Comparison of ENCODE assay signal across 8 cellular contexts in the genomic region with DNA sequence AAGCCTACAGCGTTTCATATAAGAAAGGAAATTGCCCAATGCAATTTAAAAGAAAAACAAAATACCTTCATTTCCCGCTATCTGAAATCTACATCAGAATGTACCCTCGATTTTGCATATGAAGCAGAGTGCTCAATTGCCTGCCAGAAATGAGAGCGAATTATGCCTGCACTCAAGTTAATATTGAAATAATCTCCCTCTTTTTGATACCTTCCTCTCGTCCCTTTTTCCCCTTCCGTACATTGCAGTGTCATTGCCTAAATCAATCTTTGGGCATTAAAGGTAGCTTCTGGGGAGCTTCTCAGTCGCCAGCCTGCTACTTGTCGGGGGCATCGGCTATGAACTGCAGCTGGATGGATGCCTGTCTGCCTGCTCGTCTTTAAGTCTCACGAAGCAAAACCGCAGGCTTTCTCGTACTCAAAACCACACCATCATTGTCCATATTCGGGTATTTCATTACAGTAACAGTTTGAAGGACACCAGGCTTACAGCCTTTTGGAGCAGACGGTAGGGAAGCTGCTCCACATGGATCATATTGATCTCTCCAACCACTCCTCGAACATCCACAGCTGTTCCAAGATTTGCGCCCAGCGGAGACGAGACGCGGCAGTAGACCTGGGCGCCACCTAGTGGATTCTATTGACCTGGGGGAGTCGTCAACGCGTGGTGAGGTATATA.
DNase-seq lines count a peak whose midpoint lies in the region; ATAC-seq and TF ChIP-seq lines count a peak whose summit lies in the region.

No MANE protein-coding gene starts in this region.

- peaks cover 0 to 9% (median 7%) of the 10 kb centered on the region in 10 experiments; a peak in 11 of 20 replicates for H3K4me1 ChIP-seq in BLaER1 treated with 17β-estradiol and CSF1 and Interleukin-3, amounts not matched to agents 10 nM and 100 nM
- H3K4me1 ChIP-seq in lower lobe of right lung: peaks cover 11% of the 10 kb centered on the region

- H3K36me3 Mint-ChIP-seq in activated CD4-positive, alpha-beta T cell treated with anti-CD3 and anti-CD28 coated beads, Interleukin-2, amount 10 ng/mL, durations not matched to agents 24 days and 14 days (ENCODE audit: low read depth): no peaks in the 10 kb centered on the region

- H3K4me3 ChIP-seq in BLaER1 treated with 17β-estradiol and CSF1 and Interleukin-3, amounts not matched to agents 10 nM and 100 nM: peak overlapping the region; percentile 44 to 66 (median 54)
- peak overlapping the region; percentile 52 for H3K4me3 ChIP-seq in lower lobe of right lung

- intact Hi-C loops in activated CD4-positive, alpha-beta T cell treated with anti-CD3 and anti-CD28 coated beads, Interleukin-2, amount 10 ng/mL, durations not matched to agents 24 days and 14 days (cut with micrococcal nuclease): loop anchor here (2.0 to 5.0 kb wide), 5 partner anchors 216 to 1022 kb away; no protein-coding TSS in a partner anchor
- intact Hi-C loops in lower lobe of right lung (cut with DNase I): no loop called here

- H3K27ac Mint-ChIP-seq in activated CD4-positive, alpha-beta T cell treated with anti-CD3 and anti-CD28 coated beads, Interleukin-2, amount 10 ng/mL, durations not matched to agents 24 days and 14 days: no peak overlapping the region

- peak; percentile 72 for ATAC-seq in GM19328 (IDR thresholded peaks at IDR 0.05; ENCODE audit: unreplicated experiment)
- ATAC-seq in HG03442 (IDR thresholded peaks at IDR 0.05; ENCODE audit: unreplicated experiment): peak; percentile 84
- ATAC-seq in lower lobe of right lung: peak; percentile 93 to 95

- H3K36me3 ChIP-seq in BLaER1 treated with 17β-estradiol and CSF1 and Interleukin-3, amounts not matched to agents 10 nM and 100 nM: no peaks in the 10 kb centered on the region
- H3K36me3 ChIP-seq in lower lobe of right lung: no peaks in the 10 kb centered on the region

- peak; percentile 81 for TF ChIP-seq CTCF in lower lobe of right lung (IDR thresholded peaks at IDR 0.05)

- H3K9me3 Mint-ChIP-seq in activated CD4-positive, alpha-beta T cell treated with anti-CD3 and anti-CD28 coated beads, Interleukin-2, amount 10 ng/mL, durations not matched to agents 24 days and 14 days: no peaks in the 10 kb centered on the region

- H3K27me3 Mint-ChIP-seq in activated CD4-positive, alpha-beta T cell treated with anti-CD3 and anti-CD28 coated beads, Interleukin-2, amount 10 ng/mL, durations not matched to agents 24 days and 14 days: peaks cover 58% of the 10 kb centered on the region

- peak overlapping the region in 9 of 11 experiments; percentile 9 to 43 (median 23); a peak in 8 of 22 replicates for H3K9ac ChIP-seq in BLaER1 treated with 17β-estradiol and CSF1 and Interleukin-3, amounts not matched to agents 10 nM and 100 nM

- DNase-seq in NCI-H524 treated with DMSO at 0.1 percent for 48 hours (lab: John Stamatoyannopoulos, UW) (peak; percentile 97), dermis blood vessel endothelial cell (peak; percentile 91), lower lobe of right lung (peak; percentile 76)
- peak; percentile 93 for DNase-seq in activated CD4-positive, alpha-beta T cell treated with anti-CD3 and anti-CD28 coated beads, Interleukin-2, amount 10 ng/mL, durations not matched to agents 24 days and 14 days
- peak; percentile 44 to 56 (median 54) for DNase-seq in stimulated activated CD4-positive, alpha-beta T cell treated with anti-CD3 and anti-CD28 coated beads, TNF-alpha, amount 100 ng/mL, for 4 hours (ENCODE audit: low read depth in 3 of 3)

- H3K9me3 ChIP-seq in BLaER1 treated with 17β-estradiol and CSF1 and Interleukin-3, amounts not matched to agents 10 nM and 100 nM (replicated peaks in 1 of 11): no peaks in the 10 kb centered on the region
- no peaks in the 10 kb centered on the region for H3K9me3 ChIP-seq in lower lobe of right lung

- H3K4me3 Mint-ChIP-seq in activated CD4-positive, alpha-beta T cell treated with anti-CD3 and anti-CD28 coated beads, Interleukin-2, amount 10 ng/mL, durations not matched to agents 24 days and 14 days: peak overlapping the region; percentile 89

- H3K27me3 ChIP-seq in BLaER1 treated with 17β-estradiol and CSF1 and Interleukin-3, amounts not matched to agents 10 nM and 100 nM: peaks cover 14 to 18% (median 16%) of the 10 kb centered on the region in 11 experiments
- H3K27me3 ChIP-seq in lower lobe of right lung (ENCODE audit: low read depth): peaks cover 20% of the 10 kb centered on the region

- peak overlapping the region; percentile 57 to 97 (median 84) for H3K4me2 ChIP-seq in BLaER1 treated with 17β-estradiol and CSF1 and Interleukin-3, amounts not matched to agents 10 nM and 100 nM

- H4K20me1 ChIP-seq in BLaER1 treated with 17β-estradiol and CSF1 and Interleukin-3, amounts not matched to agents 10 nM and 100 nM: no peaks in the 10 kb centered on the region

- peaks cover 11% of the 10 kb centered on the region for H3K4me1 Mint-ChIP-seq in activated CD4-positive, alpha-beta T cell treated with anti-CD3 and anti-CD28 coated beads, Interleukin-2, amount 10 ng/mL, durations not matched to agents 24 days and 14 days

- H3K27ac ChIP-seq in BLaER1 treated with 17β-estradiol and CSF1 and Interleukin-3, amounts not matched to agents 10 nM and 100 nM: no peak overlapping the region
- no peak overlapping the region for H3K27ac ChIP-seq in lower lobe of right lung
